Comparison of ENCODE assay signal across 13 cellular contexts in the genomic region with DNA sequence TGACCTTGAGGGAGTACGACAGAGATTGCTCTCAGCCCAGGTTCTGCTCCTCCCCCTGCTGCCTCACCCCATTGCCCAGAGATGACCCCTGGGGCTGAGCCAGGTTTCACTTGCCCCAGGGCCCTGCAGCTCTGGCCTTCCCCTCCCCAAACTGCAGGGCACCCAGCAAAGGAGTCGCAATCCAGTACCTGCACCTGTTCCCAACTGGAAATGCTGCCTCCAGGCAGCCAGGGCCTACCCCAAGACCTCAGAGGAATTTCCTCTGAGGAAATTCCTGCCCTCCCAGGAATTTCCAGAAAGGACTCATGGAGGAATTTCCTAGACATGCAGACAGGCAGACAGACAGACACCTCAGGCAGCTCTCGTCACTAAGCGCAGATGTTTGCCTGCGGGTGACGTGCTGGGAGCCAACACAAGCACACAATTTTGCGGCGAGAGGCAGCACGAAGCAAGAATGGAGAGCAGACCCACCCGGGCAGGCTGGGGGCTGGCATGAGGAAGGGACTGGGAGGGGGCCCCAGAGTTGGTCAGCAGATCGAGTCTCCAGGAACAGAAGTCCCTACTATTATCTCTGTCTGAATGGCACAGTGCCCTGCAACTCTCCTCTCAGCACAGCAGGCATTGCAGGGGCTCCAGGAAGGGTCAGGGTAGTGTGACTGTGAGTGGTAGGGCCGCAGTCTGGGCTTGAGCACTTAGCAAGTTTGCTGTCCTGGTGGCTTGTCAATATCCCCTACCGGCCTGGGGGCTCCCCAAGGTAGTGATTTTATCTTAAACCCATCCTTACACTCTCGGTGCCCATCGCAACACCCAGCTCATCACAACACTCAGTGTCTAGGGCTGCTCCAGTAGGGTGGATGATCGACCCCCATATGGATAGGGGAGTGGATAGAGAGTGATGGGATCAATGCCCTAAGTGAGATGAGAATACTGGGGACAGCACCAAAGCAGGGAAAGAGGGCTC. TPM values are rescaled to one million over a fixed set of nuclear protein-coding genes. Genes with fewer than 3 reads are reported as not detected.
DNase-seq lines count a peak whose midpoint lies in the region; ATAC-seq, FAIRE-seq and TF ChIP-seq lines count a peak whose summit lies in the region.
"Had no signal": no experiment of that assay in that cellular context is flagged by ENCODE, and none has a peak within 500 bp of the region (broad histone marks: within the 10 kb centered on the region; RNA-seq: fewer than 3 reads in every experiment).

No MANE protein-coding gene starts in this region.

- peak overlapping the region; percentile 4 for H3K4me2 ChIP-seq in HCT116 (ENCODE audit: low read length)

- CTCF ChIA-PET in HCT116 (lab: Charles Lee) = no interaction called here
- CTCF ChIA-PET in T-cell (lab: Charles Lee) = no interaction called here

- in situ Hi-C loops in HAP-1 (cut with MboI; ENCODE audit: low sequenced_read_pairs) = no loop called here

- H3K9ac ChIP-seq in HCT116 (ENCODE audit: low read length) = no peak overlapping the region

- TF ChIP-seq POLR2A in HCT116 (IDR thresholded peaks at IDR 0.05; ENCODE audit: borderline replicate concordance, extremely low read depth, insufficient read depth, insufficient read length) = no peak

- H3K79me2 ChIP-seq in HCT116 (ENCODE audit: insufficient read depth, low read length) = peaks cover 20% of the 10 kb centered on the region

- no peak overlapping the region for H3K27ac ChIP-seq in HCT116 (ENCODE audit: low read depth, low read length)
- H3K27ac ChIP-seq in small intestine (ENCODE audit: low read depth in 1 of 2, low read length in 1 of 2) = peak overlapping the region; percentile 89 to 98

- peaks cover 6% of the 10 kb centered on the region; the same call in 1 of the 2 replicates for H3K27me3 ChIP-seq in HCT116 (ENCODE audit: insufficient read depth, low read length)
- no peaks in the 10 kb centered on the region for H3K27me3 ChIP-seq in small intestine (ENCODE audit: control insufficient read depth in 2 of 2, insufficient read depth in 2 of 2, low read length in 2 of 2)
- H3K27me3 ChIP-seq in HAP-1 (ENCODE audit: low read depth) = no peaks in the 10 kb centered on the region; the same call in 1 of the 2 replicates
- H3K27me3 ChIP-seq: right atrium auricular region had no signal

- TF ChIP-seq CTCF in HCT116 (IDR thresholded peaks at IDR 0.05 in 2 of 3, conservative IDR thresholded peaks at IDR 0.05 in 1 of 3; ENCODE audit: borderline replicate concordance in 1 of 3, insufficient read depth in 1 of 3, low read depth in 2 of 3, low read length in 2 of 3) = no peak

- no peak for ATAC-seq in HCT116
- ATAC-seq in T-cell (replicated peaks in 1 of 4) = no peak
- no peak for ATAC-seq in GM18519 (IDR thresholded peaks at IDR 0.05; ENCODE audit: low FRiP score, unreplicated experiment)

- WGBS in small intestine, 3 donors = 63 to 77% (median 71%) methylated on average over 16 of the region's 16 CpGs

- H3K27ac Mint-ChIP-seq in T-cell = no peak overlapping the region

- RAD21 ChIA-PET in HCT116 (lab: Charles Lee; ENCODE audit: low non-redundant PET in 1 of 2, low total read pairs in 2 of 2, uncharacterized antibody in 2 of 2, unreplicated experiment in 2 of 2) = no interaction called here

- no peaks in the 10 kb centered on the region for H3K9me3 ChIP-seq in HCT116 (ENCODE audit: control insufficient read depth in 1 of 2, insufficient read depth in 1 of 2, low read depth in 1 of 2, low read length in 2 of 2)
- no peaks in the 10 kb centered on the region for H3K9me3 ChIP-seq in small intestine (ENCODE audit: control insufficient read depth, low read depth)
- no peaks in the 10 kb centered on the region for H3K9me3 ChIP-seq in HAP-1
- H3K9me3 ChIP-seq: right atrium auricular region had no signal

- POLR2A ChIA-PET in HCT116 (lab: Charles Lee) = interaction anchor here (0.8 kb wide), 1 partner anchor 10 kb away, joined by 3 read pairs; no protein-coding TSS in a partner anchor
- POLR2A ChIA-PET in T-cell (lab: Charles Lee) = interaction anchor here in 1 of 2 donors (0.5 kb wide), 2 partner anchors 96 to 800 kb away, joined by 3 to 12 read pairs; no protein-coding TSS in a partner anchor

- no peaks in the 10 kb centered on the region for H3K36me3 Mint-ChIP-seq in T-cell

- H2AFZ ChIP-seq in HCT116 (ENCODE audit: low read depth, low read length, poor library complexity, severe bottlenecking) = no peak overlapping the region

- no peaks in the 10 kb centered on the region for H4K20me1 ChIP-seq in HCT116 (ENCODE audit: insufficient read depth)

- no peak for DNase-seq in HCT116 (ENCODE audit: low read depth, low spot score)
- peak; percentile 54 for DNase-seq in astrocyte of the hippocampus (ENCODE audit: low read depth, low spot score)
- peak; percentile 11 for DNase-seq in iris pigment epithelial cell (ENCODE audit: low read depth)
- peak; percentile 57 for DNase-seq in small intestine
- no peak for DNase-seq in T-cell
- no peak for DNase-seq in activated CD4-positive, CD25-positive, alpha-beta regulatory T cell (lab: John Stamatoyannopoulos, UW)
- DNase-seq in HAP-1 (ENCODE audit: low spot score in 2 of 2) = no peak
- DNase-seq: activated T-cell treated with anti-CD3 and anti-CD28 coated beads, Interleukin-2, amount 50 U/mL, for 1 hour; NCI-H510A had no signal

- BruUV-seq in HCT116 (replicated peaks; lab: Mats Ljungman, UMichigan) = no TSS peak

- peaks cover 19 to 51% of the 10 kb centered on the region in 2 experiments for H3K4me1 ChIP-seq in HCT116 (ENCODE audit: control insufficient read depth in 1 of 2, insufficient read depth in 2 of 2, low read length in 2 of 2)
- H3K4me1 ChIP-seq in small intestine (ENCODE audit: control insufficient read depth in 2 of 2, insufficient read depth in 1 of 2, low read depth in 1 of 2, low read length in 1 of 2) = peaks cover 0 to 11% of the 10 kb centered on the region in 2 donors
- H3K4me1 ChIP-seq in HAP-1 = peaks cover 28% of the 10 kb centered on the region

- no peak overlapping the region for H3K4me3 ChIP-seq in HCT116 (replicated peaks in 1 of 2; ENCODE audit: low read depth in 1 of 2, low read length in 2 of 2)
- no peak overlapping the region for H3K4me3 ChIP-seq in small intestine (ENCODE audit: low read depth in 1 of 2, low read length in 2 of 2)
- no peak overlapping the region for H3K4me3 ChIP-seq in HAP-1

- peaks cover 29 to 31% (median 30%) of the 10 kb centered on the region in 3 donors for H3K4me1 Mint-ChIP-seq in T-cell

- no peaks in the 10 kb centered on the region for H3K9me3 Mint-ChIP-seq in T-cell

- TF ChIP-seq RAD21 in HCT116 (IDR thresholded peaks at IDR 0.05; ENCODE audit: low read depth) = no peak

- H3K9me2 ChIP-seq in HCT116 (ENCODE audit: insufficient read depth) = no peaks in the 10 kb centered on the region

- H3K36me3 ChIP-seq in HCT116 (ENCODE audit: control insufficient read depth in 1 of 2, insufficient read depth in 2 of 2, low read length in 2 of 2) = no peaks in the 10 kb centered on the region
- no peaks in the 10 kb centered on the region for H3K36me3 ChIP-seq in small intestine (ENCODE audit: control insufficient read depth in 2 of 2, insufficient read depth in 2 of 2, low read length in 2 of 2)
- H3K36me3 ChIP-seq in HAP-1 (replicated peaks) = no peaks in the 10 kb centered on the region
- H3K36me3 ChIP-seq: right atrium auricular region had no signal

- FAIRE-seq in small intestine (lab: Jason Lieb, UNC) = no peak
- FAIRE-seq: D721Med, H54 had no signal

- intact Hi-C loops in HCT116 (cut with micrococcal nuclease) = no loop called here

- H3K4me3 Mint-ChIP-seq in T-cell = no peak overlapping the region

- H3K27me3 Mint-ChIP-seq in T-cell = peaks cover 0 to 21% of the 10 kb centered on the region in 2 donors

TF ChIP-seq in HCT116, 20 proteins besides CTCF, POLR2A, EP300 and RAD21 (continues in another document):
- no peak for TF ChIP-seq ZBTB33 (IDR thresholded peaks at IDR 0.05; ENCODE audit: extremely low read depth, insufficient replicate concordance, low read length)
- no peak for TF ChIP-seq YY1 (IDR thresholded peaks at IDR 0.05; ENCODE audit: extremely low read depth, insufficient replicate concordance, low read depth, low read length)
- TF ChIP-seq, protein P1, sequence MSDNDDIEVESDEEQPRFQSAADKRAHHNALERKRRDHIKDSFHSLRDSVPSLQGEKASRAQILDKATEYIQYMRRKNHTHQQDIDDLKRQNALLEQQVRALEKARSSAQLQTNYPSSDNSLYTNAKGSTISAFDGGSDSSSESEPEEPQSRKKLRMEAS (IDR thresholded peaks at IDR 0.05) = no peak
- TF ChIP-seq CEBPB (IDR thresholded peaks at IDR 0.05; ENCODE audit: low read depth) = no peak
- TF ChIP-seq ZNF274 (IDR thresholded peaks at IDR 0.05; ENCODE audit: low read depth, low read length) = no peak
- TF ChIP-seq EZH2 (IDR thresholded peaks at IDR 0.05) = no peak

RNA-seq across cellular contexts. Expression of gene EFNA1, which starts 2.9 kb away (rescaled TPM):
- total RNA-seq in HCT116 (2021; ENCODE audit: unreplicated experiment) (19.7 TPM), T-cell (1 to 10 TPM; 1.6 to 8.4 (median 5.1) TPM)
- polyA plus RNA-seq in HCT116 (2012) = 31.3 and 39.6 TPM in 2 replicates
- polyA plus RNA-seq in small intestine = 100 to 1,000 TPM in 2 of 3 donors, 10 to 100 TPM in 1; 50.6 to 166 (median 154) TPM

RNA-seq across cellular contexts. Expression of gene SLC50A1, which starts 10.9 kb away (rescaled TPM):
- total RNA-seq in HCT116 (2021; ENCODE audit: unreplicated experiment) = 49.9 TPM
- 60.4 and 63.6 TPM in 2 replicates for polyA plus RNA-seq in HCT116 (2012)
- 10 to 100 TPM; 44.6 to 99.5 (median 55.9) TPM for polyA plus RNA-seq in small intestine
- total RNA-seq in T-cell = 10 to 100 TPM; 20.7 to 34.9 (median 30.8) TPM

RNA-seq across cellular contexts. Expression of gene DPM3, which starts 15.5 kb away (rescaled TPM):
- total RNA-seq in HCT116 (2021; ENCODE audit: unreplicated experiment) (113 TPM), T-cell (10 to 100 TPM; 26.9 to 70.7 (median 64.5) TPM)
- 188 and 190 TPM in 2 replicates for polyA plus RNA-seq in HCT116 (2012)
- 100 to 1,000 TPM; 215 to 306 (median 261) TPM for polyA plus RNA-seq in small intestine

RNA-seq across cellular contexts. Expression of gene EFNA3, which starts 46.1 kb away (rescaled TPM):
- 20.4 TPM for total RNA-seq in HCT116 (2021; ENCODE audit: unreplicated experiment)
- 29.2 and 31.1 TPM in 2 replicates for polyA plus RNA-seq in HCT116 (2012)
- polyA plus RNA-seq in small intestine = 1 to 10 TPM; 2.0 to 7.0 (median 4.5) TPM
- total RNA-seq in T-cell = 1 to 10 TPM in 3 of 5 donors, under 1 TPM in 1, not detected in 1; 0.68 to 2.6 (median 2.3) TPM

RNA-seq across cellular contexts. Expression of gene KRTCAP2, which starts 48.3 kb away (rescaled TPM):
- 143 TPM for total RNA-seq in HCT116 (2021; ENCODE audit: unreplicated experiment)
- 289 and 294 TPM in 2 replicates for polyA plus RNA-seq in HCT116 (2012)
- 100 to 1,000 TPM; 164 to 286 (median 239) TPM for polyA plus RNA-seq in small intestine
- 100 to 1,000 TPM in 4 of 5 donors, 10 to 100 TPM in 1; 93.6 to 150 (median 138) TPM for total RNA-seq in T-cell

Comparison
In these comparisons a context has a peak if more than half of its experiments do, and no peak if none do; other contexts are left out.
1. DNase-seq: peak in astrocyte of the hippocampus (single experiment), iris pigment epithelial cell (single experiment) and small intestine (single experiment); none in HCT116 (single experiment), T-cell (0 of 34), activated CD4-positive, CD25-positive, alpha-beta regulatory T cell (0 of 4) and HAP-1 (0 of 2).